16 cellular contexts compared by ENCODE assay signal in the genomic region with DNA sequence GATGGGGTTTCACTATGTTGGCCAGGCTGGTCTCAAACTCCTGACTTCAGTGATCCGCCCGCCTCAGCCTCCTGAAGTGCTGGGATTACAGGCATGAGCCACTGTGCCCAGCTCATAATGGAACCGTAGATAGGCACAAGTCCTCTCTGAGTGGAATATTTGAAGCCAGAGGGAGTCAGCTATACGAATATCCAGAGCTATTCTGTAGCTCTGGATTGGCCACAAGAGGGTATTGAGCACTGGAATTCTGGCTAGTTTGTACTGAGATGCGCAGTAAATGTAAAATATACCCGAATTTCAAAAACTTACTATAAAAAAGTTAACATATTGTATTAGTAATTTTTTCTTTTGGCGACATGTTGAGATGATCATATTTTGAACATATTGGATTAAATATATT. TPM values are rescaled to one million over a fixed set of nuclear protein-coding genes. Genes with fewer than 3 reads are reported as not detected.
A peak's percentile ranks its signal among the peaks of the same experiment; 100 is the strongest.
DNase-seq lines count a peak whose midpoint lies in the region; ATAC-seq and TF ChIP-seq lines count a peak whose summit lies in the region.
"Had no signal": no experiment of that assay in that cellular context is flagged by ENCODE, and none has a peak within 500 bp of the region (broad histone marks: within the 10 kb centered on the region; RNA-seq: fewer than 3 reads in every experiment).

No MANE protein-coding gene starts in this region.

- TF ChIP-seq CTCF in osteocyte (IDR thresholded peaks at IDR 0.05) (no peak), foreskin keratinocyte (conservative IDR thresholded peaks at IDR 0.05) (no peak)

- peaks cover 18% of the 10 kb centered on the region for H3K4me1 Mint-ChIP-seq in activated T-cell treated with anti-CD3 and anti-CD28 coated beads, Interleukin-2, amount 50 U/mL, for 72 hours (ENCODE audit: low read depth)
- H3K4me1 Mint-ChIP-seq in T-helper 17 cell (peaks cover 19% of the 10 kb centered on the region), osteocyte (ENCODE audit: unreplicated experiment) (peaks cover 13% of the 10 kb centered on the region)
- H3K4me1 Mint-ChIP-seq in effector memory CD8-positive, alpha-beta T cell (ENCODE audit: low read depth in 2 of 2) = peaks cover 15 to 23% of the 10 kb centered on the region in 2 donors

- no peak for ATAC-seq in activated T-cell treated with anti-CD3 and anti-CD28 coated beads, Interleukin-2, amount 50 U/mL, for 72 hours (replicated peaks in 1 of 2)
- ATAC-seq in T-helper 17 cell (no peak), HG02642 (IDR thresholded peaks at IDR 0.05; ENCODE audit: poor library complexity, unreplicated experiment) (no peak), foreskin keratinocyte (no peak)
- no peak for ATAC-seq in effector memory CD8-positive, alpha-beta T cell (replicated peaks)

- no peaks in the 10 kb centered on the region for H3K27me3 ChIP-seq in foreskin keratinocyte
- H3K27me3 ChIP-seq: esophagus muscularis mucosa had no signal

- no peak for DNase-seq in activated T-cell treated with anti-CD3 and anti-CD28 coated beads, Interleukin-2, amount 50 U/mL, for 72 hours
- DNase-seq in activated T-cell treated with anti-CD3 and anti-CD28 coated beads, Interleukin-2, amount 50 U/mL, for 48 hours = no peak
- DNase-seq in T-helper 17 cell (no peak), osteocyte (ENCODE audit: extremely low spot score, unreplicated experiment) (no peak), H4 (ENCODE audit: low spot score) (no peak), foreskin keratinocyte (no peak)
- no peak for DNase-seq in effector memory CD8-positive, alpha-beta T cell
- DNase-seq: DMS53, Karpas-422, left cardiac atrium, mesendoderm, NCI-H187, NCI-H226, SIG-M5 had no signal

- peak overlapping the region; percentile 73 to 76 for H3K4me3 Mint-ChIP-seq in activated T-cell treated with anti-CD3 and anti-CD28 coated beads, Interleukin-2, amount 50 U/mL, for 72 hours
- H3K4me3 Mint-ChIP-seq in T-helper 17 cell (peak overlapping the region; percentile 67), osteocyte (ENCODE audit: unreplicated experiment) (peak overlapping the region; percentile 32)
- peak overlapping the region; percentile 76 to 78 for H3K4me3 Mint-ChIP-seq in effector memory CD8-positive, alpha-beta T cell

- H3K27ac ChIP-seq in foreskin keratinocyte = no peak overlapping the region

- H3K9me3 ChIP-seq in T-helper 17 cell (ENCODE audit: control insufficient read depth, low read length, poor library complexity, severe bottlenecking) = no peaks in the 10 kb centered on the region
- H3K9me3 ChIP-seq: esophagus muscularis mucosa had no signal

- peaks cover 4% of the 10 kb centered on the region for H3K4me1 ChIP-seq in foreskin keratinocyte

- no peak overlapping the region for H3K27ac Mint-ChIP-seq in activated T-cell treated with anti-CD3 and anti-CD28 coated beads, Interleukin-2, amount 50 U/mL, for 72 hours
- peak overlapping the region; percentile 77 for H3K27ac Mint-ChIP-seq in T-helper 17 cell
- H3K27ac Mint-ChIP-seq in effector memory CD8-positive, alpha-beta T cell = peak overlapping the region in 1 of 2 donors; percentile 81
- no peak overlapping the region for H3K27ac Mint-ChIP-seq in osteocyte (ENCODE audit: unreplicated experiment)

- H3K27me3 Mint-ChIP-seq in activated T-cell treated with anti-CD3 and anti-CD28 coated beads, Interleukin-2, amount 50 U/mL, for 72 hours (ENCODE audit: low read depth) = no peaks in the 10 kb centered on the region
- no peaks in the 10 kb centered on the region for H3K27me3 Mint-ChIP-seq in T-helper 17 cell
- no peaks in the 10 kb centered on the region for H3K27me3 Mint-ChIP-seq in effector memory CD8-positive, alpha-beta T cell
- peaks cover 14% of the 10 kb centered on the region for H3K27me3 Mint-ChIP-seq in osteocyte (ENCODE audit: unreplicated experiment)

- no peaks in the 10 kb centered on the region for H3K9me3 Mint-ChIP-seq in activated T-cell treated with anti-CD3 and anti-CD28 coated beads, Interleukin-2, amount 50 U/mL, for 72 hours
- H3K9me3 Mint-ChIP-seq in effector memory CD8-positive, alpha-beta T cell = no peaks in the 10 kb centered on the region
- H3K9me3 Mint-ChIP-seq in osteocyte (ENCODE audit: unreplicated experiment) = no peaks in the 10 kb centered on the region

- no peaks in the 10 kb centered on the region for H3K36me3 Mint-ChIP-seq in activated T-cell treated with anti-CD3 and anti-CD28 coated beads, Interleukin-2, amount 50 U/mL, for 72 hours (ENCODE audit: insufficient read depth in 2 of 2)
- H3K36me3 Mint-ChIP-seq in T-helper 17 cell (ENCODE audit: low read depth) (no peaks in the 10 kb centered on the region), osteocyte (ENCODE audit: unreplicated experiment) (no peaks in the 10 kb centered on the region)
- H3K36me3 Mint-ChIP-seq in effector memory CD8-positive, alpha-beta T cell (ENCODE audit: insufficient read depth) = peaks cover 4% of the 10 kb centered on the region

RNA-seq across cellular contexts. Expression of gene VPS13D, which starts 0.9 kb away (rescaled TPM):
- 10 to 100 TPM; 36.0 to 40.5 TPM for total RNA-seq in activated T-cell treated with anti-CD3 and anti-CD28 coated beads, Interleukin-2, amount 50 U/mL, for 72 hours
- total RNA-seq in T-helper 17 cell (10 to 100 TPM; 63.5 to 67.6 TPM), osteocyte (41.1 and 45.3 TPM in 2 replicates), foreskin keratinocyte (22.7 and 24.3 TPM in 2 replicates)
- 6.9 and 9.6 TPM in 2 replicates for total RNA-seq in H4 (2014; rRNA removed; shearing (Covaris generic))
- polyA plus RNA-seq in foreskin keratinocyte = 7.6 and 7.9 TPM in 2 replicates
